In genomic region chr2:28391564-28392296, GRCh38 we compare ENCODE assay signal across 8 cellular contexts. TPM values are rescaled to one million over a fixed set of nuclear protein-coding genes. Genes with fewer than 3 reads are reported as not detected.
DNase-seq lines count a peak whose midpoint lies in the region; ATAC-seq and TF ChIP-seq lines count a peak whose summit lies in the region.

No MANE protein-coding gene starts in this region.

- TF ChIP-seq POLR2A in Peyer's patch (IDR thresholded peaks at IDR 0.05) (peak in 1 of 2 donors; percentile 44), tibial nerve (IDR thresholded peaks at IDR 0.05) (peak in 1 of 2 donors; percentile 23)

- H3K4me1 ChIP-seq in Peyer's patch: peaks cover 0 to 10% (median 5%) of the 10 kb centered on the region in 4 donors
- peaks cover 0 to 12% (median 10%) of the 10 kb centered on the region in 4 donors for H3K4me1 ChIP-seq in tibial nerve

- intact Hi-C loops in activated T-helper 2 cell treated with anti-CD3 and anti-CD28 coated beads, Interferon-gamma antibody, Interleukin-2, Interleukin-4, amounts not matched to agents 10 μg/mL and 5 μg/mL and 100 μg/mL, durations not matched to agents 14 hours and 24 hours and 36 hours (cut with micrococcal nuclease): loop anchor here (1.0 to 10.0 kb wide), 14 partner anchors 18 to 689 kb away; partner anchors contain the start of gene MRPL33

- H3K4me1 Mint-ChIP-seq in activated T-helper 2 cell treated with anti-CD3 and anti-CD28 coated beads, Interferon-gamma antibody, Interleukin-2, Interleukin-4, amounts not matched to agents 10 μg/mL and 5 μg/mL and 100 μg/mL, durations not matched to agents 14 hours and 24 hours and 36 hours (ENCODE audit: low read depth): peaks cover 33% of the 10 kb centered on the region
- peaks cover 19% of the 10 kb centered on the region for H3K4me1 Mint-ChIP-seq in nephron progenitor cell

- H3K27me3 Mint-ChIP-seq in activated T-helper 2 cell treated with anti-CD3 and anti-CD28 coated beads, Interferon-gamma antibody, Interleukin-2, Interleukin-4, amounts not matched to agents 10 μg/mL and 5 μg/mL and 100 μg/mL, durations not matched to agents 14 hours and 24 hours and 36 hours (ENCODE audit: low read depth): no peaks in the 10 kb centered on the region
- H3K27me3 Mint-ChIP-seq in nephron progenitor cell (ENCODE audit: low read depth, poor library complexity): peaks cover 10% of the 10 kb centered on the region

- peak overlapping the region; percentile 83 to 100 (median 100) for H3K27ac ChIP-seq in Peyer's patch
- H3K27ac ChIP-seq in tibial nerve: peak overlapping the region; percentile 99 to 100 (median 100)

- no peaks in the 10 kb centered on the region for H3K27me3 ChIP-seq in Peyer's patch
- no peaks in the 10 kb centered on the region for H3K27me3 ChIP-seq in tibial nerve

- TF ChIP-seq CTCF in Peyer's patch (IDR thresholded peaks at IDR 0.05): peak in 3 of 6 experiments; percentile 37 to 53 (median 40)
- TF ChIP-seq CTCF in fibroblast of the aortic adventitia (IDR thresholded peaks at IDR 0.05; ENCODE audit: insufficient read depth, low read length): peak; percentile 11
- TF ChIP-seq CTCF in nephron progenitor cell (IDR thresholded peaks at IDR 0.05): no peak
- peak in 2 of 5 experiments; percentile 8 to 10 for TF ChIP-seq CTCF in tibial nerve (IDR thresholded peaks at IDR 0.05)

- ATAC-seq in GM21381 (IDR thresholded peaks at IDR 0.05; ENCODE audit: unreplicated experiment): peak; percentile 27

- H3K9me3 ChIP-seq in Peyer's patch (no peaks in the 10 kb centered on the region), tibial nerve (no peaks in the 10 kb centered on the region)

- no peaks in the 10 kb centered on the region for H3K36me3 ChIP-seq in Peyer's patch
- H3K36me3 ChIP-seq in tibial nerve: no peaks in the 10 kb centered on the region

- DNase-seq in DMS 273 (lab: John Stamatoyannopoulos, UW; ENCODE audit: unreplicated experiment): peak; percentile 96
- DNase-seq in HS-5 (ENCODE audit: low read depth): peak; percentile 75
- peak; percentile 56 to 98 (median 97) for DNase-seq in Peyer's patch
- peak; percentile 66 for DNase-seq in activated T-helper 2 cell treated with anti-CD3 and anti-CD28 coated beads, Interferon-gamma antibody, Interleukin-2, Interleukin-4, amounts not matched to agents 10 μg/mL and 5 μg/mL and 100 μg/mL, durations not matched to agents 14 hours and 24 hours and 36 hours (ENCODE audit: low spot score)
- peak; percentile 92 for DNase-seq in fibroblast of the aortic adventitia (ENCODE audit: low read depth)
- peak; percentile 53 for DNase-seq in nephron progenitor cell
- peak; percentile 94 to 95 for DNase-seq in tibial nerve (ENCODE audit: low spot score in 2 of 2)

- H3K4me3 Mint-ChIP-seq in activated T-helper 2 cell treated with anti-CD3 and anti-CD28 coated beads, Interferon-gamma antibody, Interleukin-2, Interleukin-4, amounts not matched to agents 10 μg/mL and 5 μg/mL and 100 μg/mL, durations not matched to agents 14 hours and 24 hours and 36 hours (ENCODE audit: low read depth): peak overlapping the region; percentile 87
- H3K4me3 Mint-ChIP-seq in nephron progenitor cell: peak overlapping the region; percentile 87

- peak in 1 of 2 donors; percentile 73 for TF ChIP-seq EP300 in tibial nerve (IDR thresholded peaks at IDR 0.05)

- WGBS in tibial nerve, 2 donors: 0 to 1% methylated on average over 57 to 70 of the region's 70 CpGs

- H3K9me3 Mint-ChIP-seq in activated T-helper 2 cell treated with anti-CD3 and anti-CD28 coated beads, Interferon-gamma antibody, Interleukin-2, Interleukin-4, amounts not matched to agents 10 μg/mL and 5 μg/mL and 100 μg/mL, durations not matched to agents 14 hours and 24 hours and 36 hours: no peaks in the 10 kb centered on the region
- H3K9me3 Mint-ChIP-seq in nephron progenitor cell: no peaks in the 10 kb centered on the region

- H3K27ac Mint-ChIP-seq in activated T-helper 2 cell treated with anti-CD3 and anti-CD28 coated beads, Interferon-gamma antibody, Interleukin-2, Interleukin-4, amounts not matched to agents 10 μg/mL and 5 μg/mL and 100 μg/mL, durations not matched to agents 14 hours and 24 hours and 36 hours: peak overlapping the region; percentile 96
- H3K27ac Mint-ChIP-seq in nephron progenitor cell: peak overlapping the region; percentile 82

- peaks cover 3% of the 10 kb centered on the region for H3K36me3 Mint-ChIP-seq in activated T-helper 2 cell treated with anti-CD3 and anti-CD28 coated beads, Interferon-gamma antibody, Interleukin-2, Interleukin-4, amounts not matched to agents 10 μg/mL and 5 μg/mL and 100 μg/mL, durations not matched to agents 14 hours and 24 hours and 36 hours (ENCODE audit: low read depth)
- H3K36me3 Mint-ChIP-seq in nephron progenitor cell (ENCODE audit: low read depth): no peaks in the 10 kb centered on the region

- H3K4me3 ChIP-seq in Peyer's patch (peak overlapping the region; percentile 60 to 90 (median 80)), fibroblast of the aortic adventitia (ENCODE audit: low read depth, low read length) (peak overlapping the region; percentile 69), tibial nerve (peak overlapping the region; percentile 71 to 99 (median 87))

RNA-seq across cellular contexts. Expression of gene FOSL2, which starts 0.9 kb away (rescaled TPM):
- total RNA-seq in Peyer's patch (100 to 1,000 TPM in 3 of 4 donors, 10 to 100 TPM in 1; 46.2 to 239 (median 207) TPM), fibroblast of the aortic adventitia (ENCODE audit: low replicate concordance) (26.3 and 44.4 TPM in 2 replicates), tibial nerve (100 to 1,000 TPM; 141 to 207 (median 190) TPM)
- total RNA-seq in activated T-helper 2 cell treated with anti-CD3 and anti-CD28 coated beads, Interferon-gamma antibody, Interleukin-2, Interleukin-4, amounts not matched to agents 10 μg/mL and 5 μg/mL and 100 μg/mL, durations not matched to agents 14 hours and 24 hours and 36 hours: 146 and 156 TPM in 2 replicates

Comparison
In these comparisons a context has a peak if more than half of its experiments do, and no peak if none do; other contexts are left out.
1. Peak in every context shown above with its lines: DNase-seq, ATAC-seq, H3K4me3 ChIP-seq and H3K27ac ChIP-seq.